9 cellular contexts compared by ENCODE assay signal in the genomic region with DNA sequence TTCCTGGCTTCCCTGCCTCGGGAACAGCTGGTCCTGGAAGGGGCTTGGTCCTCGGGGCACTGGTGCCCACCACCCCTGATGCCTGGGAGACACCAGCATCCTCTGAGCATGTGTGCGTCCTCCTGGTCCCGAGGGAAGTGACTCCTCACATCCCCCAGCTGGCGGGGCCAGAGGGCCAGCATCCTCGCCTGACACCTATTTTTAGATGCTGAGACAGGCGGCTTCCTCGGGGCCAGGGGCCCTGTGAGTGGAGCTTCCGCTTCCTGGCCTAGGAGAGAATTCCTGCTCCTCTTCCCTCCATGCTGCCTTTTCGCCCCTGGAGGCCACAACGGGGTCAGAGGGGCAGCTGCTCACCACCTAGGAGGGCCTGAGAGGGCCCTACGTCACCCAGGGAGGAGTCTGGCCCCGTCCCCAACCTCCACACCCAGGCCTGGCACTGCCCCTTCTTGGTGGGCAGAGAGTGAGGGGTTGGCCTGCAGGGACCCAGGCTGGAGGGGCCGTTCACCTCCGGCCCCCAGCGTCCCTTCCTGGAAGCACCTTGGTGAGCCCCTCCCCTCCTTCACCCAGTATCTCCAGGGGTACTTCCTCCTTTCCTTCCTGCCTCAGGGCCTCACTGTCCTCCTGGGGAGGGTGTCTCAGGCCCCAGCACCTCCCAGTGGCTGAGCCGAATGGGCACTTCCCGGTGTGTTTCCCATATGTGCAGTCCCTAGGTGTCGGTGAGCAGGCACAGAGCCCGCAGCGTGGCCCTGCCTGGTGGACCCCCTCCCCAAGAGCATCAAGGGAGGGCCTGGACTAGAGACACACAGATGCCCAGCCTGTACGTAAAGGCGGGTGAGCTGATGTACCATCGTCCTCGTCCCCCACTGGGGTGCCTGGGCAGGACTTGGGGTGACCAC. TPM values are rescaled to one million over a fixed set of nuclear protein-coding genes. Genes with fewer than 3 reads are reported as not detected.
DNase-seq lines count a peak whose midpoint lies in the region; ATAC-seq, FAIRE-seq and TF ChIP-seq lines count a peak whose summit lies in the region.
"Had no signal": no experiment of that assay in that cellular context is flagged by ENCODE, and none has a peak within 500 bp of the region (broad histone marks: within the 10 kb centered on the region; RNA-seq: fewer than 3 reads in every experiment).

No MANE protein-coding gene starts in this region.

- peak overlapping the region; percentile 65 for H3K4me2 ChIP-seq in Loucy (ENCODE audit: low read depth, low read length, poor library complexity, severe bottlenecking)

- peaks cover 37 to 81% (median 43%) of the 10 kb centered on the region in 7 donors for H3K4me1 Mint-ChIP-seq in naive thymus-derived CD4-positive, alpha-beta T cell

- H3F3A ChIP-seq in Loucy (ENCODE audit: low read depth): no peaks in the 10 kb centered on the region

- no peaks in the 10 kb centered on the region for H3K9me3 Mint-ChIP-seq in naive thymus-derived CD4-positive, alpha-beta T cell

- H3K4me1 ChIP-seq in Loucy (ENCODE audit: insufficient read depth, low read length, poor library complexity, severe bottlenecking) (peaks cover 70% of the 10 kb centered on the region), endocrine pancreas (ENCODE audit: control insufficient read depth, insufficient read depth, low read length) (no peaks in the 10 kb centered on the region)
- peaks cover 43 to 47% of the 10 kb centered on the region in 2 donors for H3K4me1 ChIP-seq in naive thymus-derived CD4-positive, alpha-beta T cell (ENCODE audit: control insufficient read depth in 2 of 2, insufficient read depth in 2 of 2, low read length in 2 of 2)

- no peak for FAIRE-seq in HTR-8/SVneo (lab: Jason Lieb, UNC)

- H3K4me3 Mint-ChIP-seq in naive thymus-derived CD4-positive, alpha-beta T cell: no peak overlapping the region

- no peaks in the 10 kb centered on the region for H3K27me3 ChIP-seq in Loucy (ENCODE audit: insufficient read depth, low read length, poor library complexity, severe bottlenecking)
- H3K27me3 ChIP-seq in endocrine pancreas (ENCODE audit: control insufficient read depth, insufficient read depth, low read length): no peaks in the 10 kb centered on the region
- no peaks in the 10 kb centered on the region for H3K27me3 ChIP-seq in naive thymus-derived CD4-positive, alpha-beta T cell (ENCODE audit: control insufficient read depth in 2 of 2, insufficient read depth in 2 of 2, low read length in 2 of 2)

- TF ChIP-seq CTCF in AG10803 (conservative IDR thresholded peaks at IDR 0.05; ENCODE audit: low read length): peak; percentile 4; the same call in 1 of the 2 replicates
- no peak for TF ChIP-seq CTCF in Loucy (conservative IDR thresholded peaks at IDR 0.05; ENCODE audit: low read length)

- H4K20me1 ChIP-seq in Loucy (ENCODE audit: insufficient read depth, low read length, poor library complexity, severe bottlenecking): peaks cover 96% of the 10 kb centered on the region

- no peaks in the 10 kb centered on the region for H3K27me3 Mint-ChIP-seq in naive thymus-derived CD4-positive, alpha-beta T cell

- intact Hi-C loops in naive thymus-derived CD4-positive, alpha-beta T cell (cut with micrococcal nuclease): no loop called here

- POLR2A ChIA-PET in naive thymus-derived CD4-positive, alpha-beta T cell (lab: Charles Lee): interaction anchor here (0.6 kb wide), 1 partner anchor 78 kb away, joined by 4 read pairs; no protein-coding TSS in a partner anchor

- ATAC-seq in naive thymus-derived CD4-positive, alpha-beta T cell: peak; percentile 1
- no peak for ATAC-seq in HG03469 (IDR thresholded peaks at IDR 0.05; ENCODE audit: unreplicated experiment)

- H3K9ac ChIP-seq in Loucy (ENCODE audit: low read depth, low read length, poor library complexity, severe bottlenecking) (no peak overlapping the region), endocrine pancreas (ENCODE audit: control insufficient read depth, insufficient read depth, low read length) (peak overlapping the region; percentile 57)

- H3K9me3 ChIP-seq in Loucy (ENCODE audit: insufficient read depth, low read depth, low read length) (no peaks in the 10 kb centered on the region), endocrine pancreas (ENCODE audit: control insufficient read depth, low read length) (no peaks in the 10 kb centered on the region)
- no peaks in the 10 kb centered on the region for H3K9me3 ChIP-seq in naive thymus-derived CD4-positive, alpha-beta T cell (ENCODE audit: control insufficient read depth in 2 of 3, low read length in 3 of 3)

- peak overlapping the region in 3 of 9 donors; percentile 48 to 76 (median 69) for H3K27ac Mint-ChIP-seq in naive thymus-derived CD4-positive, alpha-beta T cell

- no peak for DNase-seq in AG10803 (ENCODE audit: low read depth)
- DNase-seq in naive thymus-derived CD4-positive, alpha-beta T cell: no peak
- no peak for DNase-seq in NCI-H748 treated with DMSO at 0.1 percent for 48 hours (lab: John Stamatoyannopoulos, UW)
- DNase-seq in SW 1271 (lab: John Stamatoyannopoulos, UW): no peak
- no peak for DNase-seq in HTR-8/SVneo (ENCODE audit: insufficient read length, low spot score)
- DNase-seq: RPMI8226 had no signal

- no peaks in the 10 kb centered on the region for H3K9me2 ChIP-seq in Loucy (replicated peaks; ENCODE audit: low read depth, low read length)

- CTCF ChIA-PET in naive thymus-derived CD4-positive, alpha-beta T cell (lab: Charles Lee): no interaction called here

- H2AFZ ChIP-seq in Loucy (ENCODE audit: low read length): no peak overlapping the region

- no peak overlapping the region for H3K27ac ChIP-seq in naive thymus-derived CD4-positive, alpha-beta T cell (ENCODE audit: low read depth, low read length)

- peaks cover 0 to 3% (median 0%) of the 10 kb centered on the region in 5 donors for H3K36me3 Mint-ChIP-seq in naive thymus-derived CD4-positive, alpha-beta T cell

- H3K4me3 ChIP-seq in AG10803 (ENCODE audit: low read length) (peak overlapping the region; percentile 3; the same call in 1 of the 2 replicates), Loucy (ENCODE audit: low read length, poor library complexity, severe bottlenecking) (no peak overlapping the region), endocrine pancreas (ENCODE audit: control insufficient read depth, insufficient read depth, low read length) (no peak overlapping the region)
- H3K4me3 ChIP-seq in naive thymus-derived CD4-positive, alpha-beta T cell (ENCODE audit: low read length): no peak overlapping the region

- peaks cover 97% of the 10 kb centered on the region for H3K79me2 ChIP-seq in Loucy (ENCODE audit: insufficient read depth, low read length)

- no peaks in the 10 kb centered on the region for H3K36me3 ChIP-seq in Loucy (ENCODE audit: insufficient read depth, low read length)
- no peaks in the 10 kb centered on the region for H3K36me3 ChIP-seq in endocrine pancreas (ENCODE audit: control insufficient read depth, insufficient read depth, low read length)
- peaks cover 0 to 16% (median 3%) of the 10 kb centered on the region in 3 experiments for H3K36me3 ChIP-seq in naive thymus-derived CD4-positive, alpha-beta T cell (ENCODE audit: control insufficient read depth in 2 of 3, insufficient read depth in 3 of 3, low read length in 3 of 3)

RNA-seq across cellular contexts. Expression of a gene that starts 6.1 kb away (rescaled TPM):
- 100 to 1,000 TPM in 4 of 5 experiments, 10 to 100 TPM in 1; 97.5 to 173 (median 138) TPM for total RNA-seq in naive thymus-derived CD4-positive, alpha-beta T cell
- polyA plus RNA-seq in naive thymus-derived CD4-positive, alpha-beta T cell: 10 to 100 TPM; 19.0 to 39.6 TPM

RNA-seq across cellular contexts. Expression of a gene that starts 17.4 kb away (rescaled TPM):
- 10 to 100 TPM; 43.6 to 55.0 (median 50.9) TPM for total RNA-seq in naive thymus-derived CD4-positive, alpha-beta T cell
- polyA plus RNA-seq in naive thymus-derived CD4-positive, alpha-beta T cell: 10 to 100 TPM; 51.7 to 83.7 TPM
